Comparison of ENCODE assay signal across 8 cellular contexts in genomic region chr4:973431-974397, GRCh38. TPM values are rescaled to one million over a fixed set of nuclear protein-coding genes. Genes with fewer than 3 reads are reported as not detected.
DNase-seq lines count a peak whose midpoint lies in the region; ATAC-seq and TF ChIP-seq lines count a peak whose summit lies in the region.

DGKQ (minus strand) TSS chr4:973569; CDS start chr4:973482, 87 bp downstream.

- POLR2A ChIA-PET in HEK293 (lab: Yijun Ruan, JAX) (no interaction called here), activated B cell treated with CpG ODN at 0.5 μM for 24 hours (lab: Charles Lee) (interaction anchor here (1.0 to 1.2 kb wide), 2 partner anchors 13 to 41 kb away, joined by 3 to 4 read pairs; partner anchors contain the start of genes GAK, IDUA and TMEM175)

- no peaks in the 10 kb centered on the region for H3K9me3 Mint-ChIP-seq in activated B cell treated with CpG ODN at 0.5 μM for 24 hours

- H3K27me3 ChIP-seq in GM06990 (replicated peaks; ENCODE audit: control insufficient read depth, insufficient read depth, low read length), result no peaks in the 10 kb centered on the region
- H3K27me3 ChIP-seq in spleen (replicated peaks in 1 of 7), result peaks cover 0 to 5% (median 0%) of the 10 kb centered on the region in 7 donors

- H3K36me3 ChIP-seq in GM06990 (ENCODE audit: control insufficient read depth, insufficient read depth, low read length) (0 out of 2 replicates have a peak, but pooled peaks cover 2% of the 10 kb centered on the region), HEK293 (ENCODE audit: control insufficient read depth in 2 of 2, insufficient read depth in 1 of 2, low read length in 2 of 2) (no peaks in the 10 kb centered on the region), spleen (no peaks in the 10 kb centered on the region)

- CTCF ChIA-PET in HEK293 (lab: Yijun Ruan, JAX) (interaction anchor here (1.2 kb wide), 1 partner anchor 14 kb away, joined by 5 read pairs; the partner anchor contains the start of gene IDUA), activated B cell treated with CpG ODN at 0.5 μM for 24 hours (lab: Charles Lee) (no interaction called here)

- intact Hi-C loops in activated B cell treated with CpG ODN at 0.5 μM for 24 hours (cut with micrococcal nuclease) (loop anchor here (1.0 to 2.0 kb wide), 9 partner anchors 14 to 607 kb away; partner anchors contain the start of genes FGFRL1, GAK, IDUA and PCGF3), spleen (cut with DNase I; ENCODE audit: low total_unique reads) (loop anchor here (5.0 kb wide), 1 partner anchor 41 kb away; the partner anchor contains the start of genes GAK and TMEM175)

- H3K4me3 ChIP-seq in GM06990 (replicated peaks; ENCODE audit: low read depth, low read length) (peak within 1 kb of the TSS; percentile 74), HEK293 (ENCODE audit: low read depth, low read length) (peak within 1 kb of the TSS; percentile 65), cardiac fibroblast (replicated peaks in 1 of 2; ENCODE audit: low read depth in 2 of 2, low read length in 2 of 2) (peak within 1 kb of the TSS; percentile 68 to 75), spleen (peak within 1 kb of the TSS; percentile 72 to 95 (median 82))

- TF ChIP-seq CTCF in GM06990 (IDR thresholded peaks at IDR 0.05; ENCODE audit: insufficient read depth, low read length, poor library complexity, severe bottlenecking) (no peak), HEK293 (tag by site-specific recombination; IDR thresholded peaks at IDR 0.05) (no peak), activated B cell treated with CpG ODN at 0.5 μM for 24 hours (IDR thresholded peaks at IDR 0.05) (no peak), cardiac fibroblast (IDR thresholded peaks at IDR 0.05; ENCODE audit: low read depth, low read length) (no peak), spleen (IDR thresholded peaks at IDR 0.05 in 8 of 11, conservative IDR thresholded peaks at IDR 0.05 in 3 of 11) (no peak)

- no peak within 1 kb of the TSS for H3K27ac Mint-ChIP-seq in activated B cell treated with CpG ODN at 0.5 μM for 24 hours

- H3K27ac ChIP-seq in HEK293 (ENCODE audit: extremely low read depth, low read depth, low read length), result no peak within 1 kb of the TSS; the same call in 1 of the 2 replicates
- H3K27ac ChIP-seq in spleen, result peak within 1 kb of the TSS in 7 of 8 donors; percentile 7 to 77 (median 51)

- H3K36me3 Mint-ChIP-seq in activated B cell treated with CpG ODN at 0.5 μM for 24 hours (ENCODE audit: low read depth), result peaks cover 1% of the 10 kb centered on the region

- DNase-seq in GM06990 (ENCODE audit: extremely low read depth, insufficient read length) (peak; percentile 84), NCI-H1092 treated with DMSO at 0.1 percent for 48 hours (lab: John Stamatoyannopoulos, UW) (peak; percentile 61), activated B cell treated with CpG ODN at 0.5 μM for 24 hours (peak; percentile 87), cardiac fibroblast (ENCODE audit: low read depth in 2 of 2) (peak; percentile 82 to 93), iris pigment epithelial cell (ENCODE audit: low read depth) (peak; percentile 79), spleen (peak; percentile 96), NCI-H446 treated with DMSO at 0.1 percent for 48 hours (lab: John Stamatoyannopoulos, UW) (no peak)

- no peak for TF ChIP-seq POLR2A in spleen (IDR thresholded peaks at IDR 0.05)

- WGBS in spleen, 5 donors, result 11 to 74% (median 35%) methylated on average over 23 to 123 of the region's 123 CpGs

- H3K9me3 ChIP-seq in HEK293 (ENCODE audit: control insufficient read depth, insufficient read depth, low read depth, low read length) (no peaks in the 10 kb centered on the region), spleen (no peaks in the 10 kb centered on the region)

- no peaks in the 10 kb centered on the region for H3K27me3 Mint-ChIP-seq in activated B cell treated with CpG ODN at 0.5 μM for 24 hours

- H3K4me3 Mint-ChIP-seq in activated B cell treated with CpG ODN at 0.5 μM for 24 hours, result peak within 1 kb of the TSS; percentile 60

- no peaks in the 10 kb centered on the region for H3K4me1 ChIP-seq in HEK293 (ENCODE audit: control insufficient read depth, insufficient read depth, low read length)
- H3K4me1 ChIP-seq in spleen, result peaks cover 13 to 57% (median 37%) of the 10 kb centered on the region in 6 donors

- H3K4me1 Mint-ChIP-seq in activated B cell treated with CpG ODN at 0.5 μM for 24 hours, result peaks cover 13% of the 10 kb centered on the region

- peak; percentile 98 for ATAC-seq in activated B cell treated with CpG ODN at 0.5 μM for 24 hours (ENCODE audit: low read depth)

TF ChIP-seq in HEK293, 187 proteins besides CTCF, POLR2A, EP300 and RAD21 (continues in another document):
- TF ChIP-seq ZNF354C (tag by site-specific recombination; IDR thresholded peaks at IDR 0.05; ENCODE audit: borderline replicate concordance, low read depth) (no peak), GLIS1 (tag by site-specific recombination; IDR thresholded peaks at IDR 0.05) (no peak), ZNF146 (tag by site-specific recombination; IDR thresholded peaks at IDR 0.05) (no peak), SETDB1 (IDR thresholded peaks at IDR 0.05; ENCODE audit: insufficient read length, low read length) (no peak), ZNF707 (tag by site-specific recombination; IDR thresholded peaks at IDR 0.05) (no peak), SCRT1 (tag by site-specific recombination; IDR thresholded peaks at IDR 0.05; ENCODE audit: borderline replicate concordance) (no peak), ZBTB8A (tag by site-specific recombination; IDR thresholded peaks at IDR 0.05) (no peak), ZNF701 (tag by site-specific recombination; IDR thresholded peaks at IDR 0.05) (no peak), ZNF138 (tag by site-specific recombination; IDR thresholded peaks at IDR 0.05; ENCODE audit: borderline replicate concordance) (no peak), ZNF76 (tag by site-specific recombination; IDR thresholded peaks at IDR 0.05; ENCODE audit: borderline replicate concordance, low read depth) (no peak), ZNF423 (tag by site-specific recombination; IDR thresholded peaks at IDR 0.05) (no peak), ZNF768 (tag by site-specific recombination; IDR thresholded peaks at IDR 0.05) (no peak), GLI2 (tag by site-specific recombination; IDR thresholded peaks at IDR 0.05; ENCODE audit: borderline replicate concordance, low read depth) (no peak), HIC1 (tag by site-specific recombination; IDR thresholded peaks at IDR 0.05) (no peak), ZNF335 (tag by site-specific recombination; conservative IDR thresholded peaks at IDR 0.05) (no peak), ZNF549 (tag by site-specific recombination; IDR thresholded peaks at IDR 0.05) (no peak), ZSCAN23 (tag by site-specific recombination; IDR thresholded peaks at IDR 0.05) (no peak)

RNA-seq across cellular contexts. Expression of gene DGKQ, which starts in this region (rescaled TPM):
- total RNA-seq in activated B cell treated with CpG ODN at 0.5 μM for 24 hours, result 16.3 and 16.4 TPM in 2 replicates
- total RNA-seq in spleen, result 10 to 100 TPM; 13.6 to 26.3 (median 17.0) TPM
- polyA plus RNA-seq in spleen, result 10 to 100 TPM in 1 of 3 donors, 1 to 10 TPM in 2; 6.3 to 15.4 (median 9.3) TPM
